Comparison of ENCODE assay signal across 8 cellular contexts in the genomic region with DNA sequence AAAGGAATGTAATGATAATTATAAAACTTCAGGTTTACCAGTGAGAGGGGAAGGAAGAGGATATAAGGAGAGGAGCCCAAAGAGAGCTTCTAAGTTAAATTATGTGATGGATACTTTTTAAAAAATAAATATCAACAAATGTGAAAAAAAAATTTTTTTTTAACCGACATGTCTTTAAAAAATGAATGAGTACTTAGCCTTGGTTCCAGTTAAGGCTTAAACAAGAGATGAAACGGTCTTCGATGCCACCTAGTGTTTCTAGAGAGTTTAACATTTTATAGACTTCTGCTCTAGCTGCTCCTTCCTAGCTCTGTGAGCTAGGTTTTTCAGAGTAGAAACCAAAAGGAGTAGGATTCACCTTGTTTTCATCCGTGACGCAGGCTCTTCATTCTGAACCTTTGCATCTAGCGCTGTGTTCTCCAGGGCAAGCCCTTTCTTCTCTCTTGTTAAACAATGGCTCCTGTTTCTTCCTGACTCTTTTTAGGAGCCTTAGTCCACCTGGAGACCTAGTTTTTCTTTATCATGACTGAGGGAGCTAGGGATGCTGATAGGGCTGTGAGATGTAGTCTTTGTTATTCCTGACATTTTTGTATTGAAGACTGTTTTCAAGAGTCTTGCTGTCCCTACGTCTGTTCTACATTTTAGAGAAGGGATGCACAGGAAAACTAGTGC. TPM values are rescaled to one million over a fixed set of nuclear protein-coding genes. Genes with fewer than 3 reads are reported as not detected.
DNase-seq lines count a peak whose midpoint lies in the region; ATAC-seq and TF ChIP-seq lines count a peak whose summit lies in the region.

No MANE protein-coding gene starts in this region.

- peak; percentile 38 for TF ChIP-seq CTCF in astrocyte of the spinal cord (IDR thresholded peaks at IDR 0.05; ENCODE audit: low read depth, low read length)
- TF ChIP-seq CTCF in type B pancreatic cell (conservative IDR thresholded peaks at IDR 0.05): peak; percentile 81

- peak; percentile 47 for ATAC-seq in GM19035 (IDR thresholded peaks at IDR 0.05; ENCODE audit: unreplicated experiment)
- no peak for ATAC-seq in GM19324 (IDR thresholded peaks at IDR 0.05; ENCODE audit: low FRiP score, unreplicated experiment)
- ATAC-seq in HG03135 (IDR thresholded peaks at IDR 0.05; ENCODE audit: unreplicated experiment): no peak

- no peaks in the 10 kb centered on the region for H3K9me3 Mint-ChIP-seq in type B pancreatic cell

- peaks cover 9% of the 10 kb centered on the region for H3K27me3 Mint-ChIP-seq in type B pancreatic cell

- H3K27ac Mint-ChIP-seq in type B pancreatic cell: no peak overlapping the region

- H3K4me3 Mint-ChIP-seq in type B pancreatic cell: no peak overlapping the region

- H3K4me1 Mint-ChIP-seq in type B pancreatic cell (ENCODE audit: unreplicated experiment): no peaks in the 10 kb centered on the region

- DNase-seq in AML-193 (lab: John Stamatoyannopoulos, UW): peak; percentile 71 to 78
- peak; percentile 79 for DNase-seq in NCI-H2227 (lab: John Stamatoyannopoulos, UW; ENCODE audit: unreplicated experiment)
- DNase-seq in astrocyte of the spinal cord (ENCODE audit: low read depth, low spot score): peak; percentile 74
- peak; percentile 47 for DNase-seq in kidney tubule cell (ENCODE audit: low spot score)
- DNase-seq in type B pancreatic cell (ENCODE audit: extremely low spot score, unreplicated experiment): no peak

- in situ Hi-C loops in astrocyte of the spinal cord (cut with HindIII; ENCODE audit: low sequenced_read_pairs): no loop called here

- peaks cover 5% of the 10 kb centered on the region for H3K36me3 Mint-ChIP-seq in type B pancreatic cell

- no peak overlapping the region for H3K4me3 ChIP-seq in astrocyte of the spinal cord (ENCODE audit: low read depth, low read length)

RNA-seq across cellular contexts. Expression of a gene that starts 42.4 kb away (rescaled TPM):
- total RNA-seq in type B pancreatic cell (ENCODE audit: low replicate concordance): 0.99 and 2.3 TPM in 2 replicates

RNA-seq across cellular contexts. Expression of a gene that starts 44.9 kb away (rescaled TPM):
- 59.0 and 67.3 TPM in 2 replicates for total RNA-seq in type B pancreatic cell (ENCODE audit: low replicate concordance)
